1 cellular context compared by ENCODE assay signal in the genomic region with DNA sequence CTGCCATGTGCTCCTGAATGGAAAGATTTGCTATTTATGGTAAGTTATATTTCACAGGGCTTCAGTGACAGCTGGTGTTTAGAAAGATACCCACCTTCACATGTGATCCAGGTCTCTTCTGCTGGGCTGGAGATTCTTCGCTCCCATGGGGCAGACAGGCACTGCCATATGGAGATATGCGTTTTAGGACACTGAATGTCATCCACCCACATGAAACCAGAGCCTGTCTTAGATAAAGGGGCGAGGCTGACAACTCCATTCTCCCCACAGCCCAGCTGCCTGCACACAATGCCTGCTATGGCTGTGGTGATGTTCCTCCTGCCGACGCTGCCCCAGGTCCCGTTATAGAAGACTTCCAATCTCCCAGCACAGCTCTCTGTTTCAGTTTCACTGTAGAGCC.
TF ChIP-seq lines count a peak whose summit lies in the region.

No MANE protein-coding gene starts in this region.

TF ChIP-seq in K562, 482 proteins besides CTCF, POLR2A, EP300 and RAD21 (continued from another document and continues in another):
- TF ChIP-seq, protein P1, sequence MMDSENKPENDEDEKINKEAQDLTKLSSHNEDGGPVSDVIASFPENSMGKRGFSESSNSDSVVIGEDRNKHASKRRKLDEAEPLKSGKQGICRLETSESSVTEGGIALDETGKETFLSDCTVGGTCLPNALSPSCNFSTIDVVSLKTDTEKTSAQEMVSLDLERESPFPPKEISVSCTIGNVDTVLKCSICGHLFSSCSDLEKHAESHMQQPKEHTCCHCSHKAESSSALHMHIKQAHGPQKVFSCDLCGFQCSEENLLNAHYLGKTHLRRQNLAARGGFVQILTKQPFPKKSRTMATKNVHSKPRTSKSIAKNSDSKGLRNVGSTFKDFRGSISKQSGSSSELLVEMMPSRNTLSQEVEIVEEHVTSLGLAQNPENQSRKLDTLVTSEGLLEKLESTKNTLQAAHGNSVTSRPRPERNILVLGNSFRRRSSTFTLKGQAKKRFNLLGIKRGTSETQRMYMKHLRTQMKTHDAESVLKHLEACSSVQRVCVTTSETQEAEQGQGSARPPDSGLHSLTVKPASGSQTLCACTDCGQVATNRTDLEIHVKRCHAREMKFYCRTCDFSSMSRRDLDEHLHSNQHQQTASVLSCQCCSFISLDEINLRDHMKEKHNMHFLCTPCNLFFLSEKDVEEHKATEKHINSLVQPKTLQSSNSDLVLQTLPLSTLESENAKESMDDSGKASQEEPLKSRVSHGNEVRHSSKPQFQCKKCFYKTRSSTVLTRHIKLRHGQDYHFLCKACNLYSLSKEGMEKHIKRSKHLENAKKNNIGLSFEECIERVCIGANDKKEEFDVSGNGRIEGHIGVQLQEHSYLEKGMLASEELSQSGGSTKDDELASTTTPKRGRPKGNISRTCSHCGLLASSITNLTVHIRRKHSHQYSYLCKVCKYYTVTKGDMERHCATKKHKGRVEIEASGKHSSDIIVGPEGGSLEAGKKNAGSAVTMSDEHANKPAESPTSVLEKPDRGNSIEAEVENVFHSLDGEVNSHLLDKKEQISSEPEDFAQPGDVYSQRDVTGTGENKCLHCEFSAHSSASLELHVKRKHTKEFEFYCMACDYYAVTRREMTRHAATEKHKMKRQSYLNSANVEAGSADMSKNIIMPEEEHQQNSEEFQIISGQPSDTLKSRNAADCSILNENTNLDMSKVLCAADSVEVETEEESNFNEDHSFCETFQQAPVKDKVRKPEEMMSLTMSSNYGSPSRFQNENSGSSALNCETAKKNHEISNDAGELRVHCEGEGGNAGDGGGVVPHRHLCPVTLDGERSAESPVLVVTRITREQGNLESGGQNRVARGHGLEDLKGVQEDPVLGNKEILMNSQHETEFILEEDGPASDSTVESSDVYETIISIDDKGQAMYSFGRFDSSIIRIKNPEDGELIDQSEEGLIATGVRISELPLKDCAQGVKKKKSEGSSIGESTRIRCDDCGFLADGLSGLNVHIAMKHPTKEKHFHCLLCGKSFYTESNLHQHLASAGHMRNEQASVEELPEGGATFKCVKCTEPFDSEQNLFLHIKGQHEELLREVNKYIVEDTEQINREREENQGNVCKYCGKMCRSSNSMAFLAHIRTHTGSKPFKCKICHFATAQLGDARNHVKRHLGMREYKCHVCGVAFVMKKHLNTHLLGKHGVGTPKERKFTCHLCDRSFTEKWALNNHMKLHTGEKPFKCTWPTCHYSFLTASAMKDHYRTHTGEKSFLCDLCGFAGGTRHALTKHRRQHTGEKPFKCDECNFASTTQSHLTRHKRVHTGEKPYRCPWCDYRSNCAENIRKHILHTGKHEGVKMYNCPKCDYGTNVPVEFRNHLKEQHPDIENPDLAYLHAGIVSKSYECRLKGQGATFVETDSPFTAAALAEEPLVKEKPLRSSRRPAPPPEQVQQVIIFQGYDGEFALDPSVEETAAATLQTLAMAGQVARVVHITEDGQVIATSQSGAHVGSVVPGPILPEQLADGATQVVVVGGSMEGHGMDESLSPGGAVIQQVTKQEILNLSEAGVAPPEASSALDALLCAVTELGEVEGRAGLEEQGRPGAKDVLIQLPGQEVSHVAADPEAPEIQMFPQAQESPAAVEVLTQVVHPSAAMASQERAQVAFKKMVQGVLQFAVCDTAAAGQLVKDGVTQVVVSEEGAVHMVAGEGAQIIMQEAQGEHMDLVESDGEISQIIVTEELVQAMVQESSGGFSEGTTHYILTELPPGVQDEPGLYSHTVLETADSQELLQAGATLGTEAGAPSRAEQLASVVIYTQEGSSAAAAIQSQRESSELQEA (IDR thresholded peaks at IDR 0.05; ENCODE audit: low read depth): no peak
- TF ChIP-seq EGR1 (conservative IDR thresholded peaks at IDR 0.05) (peak; percentile 80), JUND (IDR thresholded peaks at IDR 0.05; ENCODE audit: borderline replicate concordance, low read depth, low read length) (no peak), JUND (tag; IDR thresholded peaks at IDR 0.05; ENCODE audit: borderline replicate concordance, low read depth, low read length) (no peak), MAZ (CRISPR knock-in tag; conservative IDR thresholded peaks at IDR 0.05 in 1 of 2, IDR thresholded peaks at IDR 0.05 in 1 of 2) (no peak), E2F4 (CRISPR knock-in tag; IDR thresholded peaks at IDR 0.05; ENCODE audit: low read depth) (no peak), ZSCAN32 (CRISPR knock-in tag; IDR thresholded peaks at IDR 0.05) (no peak), MEIS2 (IDR thresholded peaks at IDR 0.05; ENCODE audit: partially characterized antibody) (peak; percentile 41), RBM25 (IDR thresholded peaks at IDR 0.05; ENCODE audit: low read depth, low read length, severe bottlenecking) (no peak), ETV1 (tag; conservative IDR thresholded peaks at IDR 0.05; ENCODE audit: low read depth) (no peak), RBM39 (optimal IDR thresholded peaks at IDR 0.05; ENCODE audit: low read depth, low read length) (no peak), RAD51 (IDR thresholded peaks at IDR 0.05; ENCODE audit: borderline replicate concordance, low read depth) (no peak), SMAD2 (IDR thresholded peaks at IDR 0.05; ENCODE audit: low read depth, low read length) (no peak), CBX8 (IDR thresholded peaks at IDR 0.05; ENCODE audit: borderline replicate concordance, extremely low read depth, low read depth, low read length, poor library complexity, severe bottlenecking) (no peak), KAT2B (IDR thresholded peaks at IDR 0.05; ENCODE audit: low read depth, low read length) (no peak), SREBF2 (CRISPR knock-in tag; IDR thresholded peaks at IDR 0.05) (no peak), HDGF (IDR thresholded peaks at IDR 0.05) (no peak), CAMTA2 (CRISPR knock-in tag; conservative IDR thresholded peaks at IDR 0.05) (no peak), ZNF197 (CRISPR knock-in tag; IDR thresholded peaks at IDR 0.05; ENCODE audit: low read depth) (no peak), FOXP1 (CRISPR knock-in tag; IDR thresholded peaks at IDR 0.05) (no peak), ZNF384 (IDR thresholded peaks at IDR 0.05; ENCODE audit: low read depth, low read length) (no peak), CBX5 (IDR thresholded peaks at IDR 0.05; ENCODE audit: borderline replicate concordance, low read depth) (no peak), ZNF830 (CRISPR knock-in tag; IDR thresholded peaks at IDR 0.05) (no peak), DIDO1 (tag; IDR thresholded peaks at IDR 0.05; ENCODE audit: low read depth) (no peak), GTF2A2 (tag; IDR thresholded peaks at IDR 0.05) (no peak), IFI16 (CRISPR knock-in tag; IDR thresholded peaks at IDR 0.05) (no peak), TRIM24 (IDR thresholded peaks at IDR 0.05) (peak in 1 of 2 experiments; percentile 25; a peak in 1 of 4 replicates), ILF3 (IDR thresholded peaks at IDR 0.05; ENCODE audit: borderline replicate concordance) (no peak), TAL1 (IDR thresholded peaks at IDR 0.05) (peak; percentile 64; the same call in 1 of the 2 replicates), ZNF639 (CRISPR knock-in tag; conservative IDR thresholded peaks at IDR 0.05 in 1 of 2, IDR thresholded peaks at IDR 0.05 in 1 of 2) (no peak), CREB3 (tag; conservative IDR thresholded peaks at IDR 0.05; ENCODE audit: low read depth) (no peak), MAX (CRISPR knock-in tag; IDR thresholded peaks at IDR 0.05) (0 out of 2 replicates have a peak, but pooled peaks have one; percentile 35), NFIX (CRISPR knock-in tag; IDR thresholded peaks at IDR 0.05; ENCODE audit: low read depth) (no peak), TCF3 (CRISPR knock-in tag; IDR thresholded peaks at IDR 0.05) (peak; percentile 75), DMBX1 (CRISPR knock-in tag; IDR thresholded peaks at IDR 0.05; ENCODE audit: borderline replicate concordance) (no peak), E2F8 (IDR thresholded peaks at IDR 0.05; ENCODE audit: low read depth, partially characterized antibody) (no peak), NEUROD1 (IDR thresholded peaks at IDR 0.05; ENCODE audit: borderline replicate concordance, low read depth, low read length, partially characterized antibody) (no peak)
- TF ChIP-seq, protein P2, sequence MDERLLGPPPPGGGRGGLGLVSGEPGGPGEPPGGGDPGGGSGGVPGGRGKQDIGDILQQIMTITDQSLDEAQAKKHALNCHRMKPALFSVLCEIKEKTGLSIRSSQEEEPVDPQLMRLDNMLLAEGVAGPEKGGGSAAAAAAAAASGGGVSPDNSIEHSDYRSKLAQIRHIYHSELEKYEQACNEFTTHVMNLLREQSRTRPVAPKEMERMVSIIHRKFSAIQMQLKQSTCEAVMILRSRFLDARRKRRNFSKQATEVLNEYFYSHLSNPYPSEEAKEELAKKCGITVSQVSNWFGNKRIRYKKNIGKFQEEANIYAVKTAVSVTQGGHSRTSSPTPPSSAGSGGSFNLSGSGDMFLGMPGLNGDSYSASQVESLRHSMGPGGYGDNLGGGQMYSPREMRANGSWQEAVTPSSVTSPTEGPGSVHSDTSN (CRISPR knock-in tag; IDR thresholded peaks at IDR 0.05; ENCODE audit: low read depth): no peak
- TF ChIP-seq, protein P2 (tag; conservative IDR thresholded peaks at IDR 0.05; ENCODE audit: low read depth): no peak
- TF ChIP-seq, protein P3, sequence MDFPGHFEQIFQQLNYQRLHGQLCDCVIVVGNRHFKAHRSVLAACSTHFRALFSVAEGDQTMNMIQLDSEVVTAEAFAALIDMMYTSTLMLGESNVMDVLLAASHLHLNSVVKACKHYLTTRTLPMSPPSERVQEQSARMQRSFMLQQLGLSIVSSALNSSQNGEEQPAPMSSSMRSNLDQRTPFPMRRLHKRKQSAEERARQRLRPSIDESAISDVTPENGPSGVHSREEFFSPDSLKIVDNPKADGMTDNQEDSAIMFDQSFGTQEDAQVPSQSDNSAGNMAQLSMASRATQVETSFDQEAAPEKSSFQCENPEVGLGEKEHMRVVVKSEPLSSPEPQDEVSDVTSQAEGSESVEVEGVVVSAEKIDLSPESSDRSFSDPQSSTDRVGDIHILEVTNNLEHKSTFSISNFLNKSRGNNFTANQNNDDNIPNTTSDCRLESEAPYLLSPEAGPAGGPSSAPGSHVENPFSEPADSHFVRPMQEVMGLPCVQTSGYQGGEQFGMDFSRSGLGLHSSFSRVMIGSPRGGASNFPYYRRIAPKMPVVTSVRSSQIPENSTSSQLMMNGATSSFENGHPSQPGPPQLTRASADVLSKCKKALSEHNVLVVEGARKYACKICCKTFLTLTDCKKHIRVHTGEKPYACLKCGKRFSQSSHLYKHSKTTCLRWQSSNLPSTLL (IDR thresholded peaks at IDR 0.05): no peak
- TF ChIP-seq, protein P4, sequence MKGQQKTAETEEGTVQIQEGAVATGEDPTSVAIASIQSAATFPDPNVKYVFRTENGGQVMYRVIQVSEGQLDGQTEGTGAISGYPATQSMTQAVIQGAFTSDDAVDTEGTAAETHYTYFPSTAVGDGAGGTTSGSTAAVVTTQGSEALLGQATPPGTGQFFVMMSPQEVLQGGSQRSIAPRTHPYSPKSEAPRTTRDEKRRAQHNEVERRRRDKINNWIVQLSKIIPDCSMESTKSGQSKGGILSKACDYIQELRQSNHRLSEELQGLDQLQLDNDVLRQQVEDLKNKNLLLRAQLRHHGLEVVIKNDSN (CRISPR knock-in tag; IDR thresholded peaks at IDR 0.05): no peak
